9 cellular contexts compared by ENCODE assay signal in genomic region chr19:2329528-2329927, GRCh38. TPM values are rescaled to one million over a fixed set of nuclear protein-coding genes. Genes with fewer than 3 reads are reported as not detected.
A peak's percentile ranks its signal among the peaks of the same experiment; 100 is the strongest.
DNase-seq lines count a peak whose midpoint lies in the region; FAIRE-seq and TF ChIP-seq lines count a peak whose summit lies in the region.
"Had no signal": no experiment of that assay in that cellular context is flagged by ENCODE, and none has a peak within 500 bp of the region (broad histone marks: within the 10 kb centered on the region; RNA-seq: fewer than 3 reads in every experiment).

No MANE protein-coding gene starts in this region.

- no peak overlapping the region for H3K27ac ChIP-seq in SJSA1
- H3K27ac ChIP-seq in small intestine (ENCODE audit: low read depth in 1 of 2, low read length in 1 of 2): peak overlapping the region; percentile 92 to 96

- H3K4me3 ChIP-seq in SJSA1 (peak overlapping the region; percentile 96), foreskin fibroblast (ENCODE audit: low read depth in 1 of 2, low read length in 2 of 2) (peak overlapping the region; percentile 82 to 97), small intestine (ENCODE audit: low read depth in 1 of 2, low read length in 2 of 2) (peak overlapping the region; percentile 92 to 94)

- peaks cover 13% of the 10 kb centered on the region for H3K4me1 ChIP-seq in SJSA1 (replicated peaks)
- H3K4me1 ChIP-seq in small intestine (ENCODE audit: control insufficient read depth in 2 of 2, insufficient read depth in 1 of 2, low read depth in 1 of 2, low read length in 1 of 2): peaks cover 2 to 5% of the 10 kb centered on the region in 2 donors

- no peaks in the 10 kb centered on the region for H3K9me3 ChIP-seq in SJSA1 (replicated peaks)
- H3K9me3 ChIP-seq in small intestine (ENCODE audit: control insufficient read depth, low read depth): no peaks in the 10 kb centered on the region

- DNase-seq in DMS53 (lab: John Stamatoyannopoulos, UW) (peak; percentile 52), DMS53 treated with DMSO at 0.1 percent for 48 hours (lab: John Stamatoyannopoulos, UW; ENCODE audit: unreplicated experiment) (no peak), SJSA1 (ENCODE audit: low read depth in 1 of 2, low spot score in 2 of 2) (no peak), foreskin fibroblast (no peak), small intestine (peak; percentile 40), NCI-H526 treated with DMSO at 0.1 percent for 48 hours (lab: John Stamatoyannopoulos, UW) (no peak), H54 (ENCODE audit: insufficient read length, low spot score) (no peak), NCI-H2171 (lab: John Stamatoyannopoulos, UW) (no peak)

- H3K36me3 ChIP-seq in SJSA1 (peaks cover 35% of the 10 kb centered on the region), small intestine (ENCODE audit: control insufficient read depth in 2 of 2, insufficient read depth in 2 of 2, low read length in 2 of 2) (peaks cover 0 to 3% of the 10 kb centered on the region in 2 donors)

- FAIRE-seq in small intestine (lab: Jason Lieb, UNC): no peak
- no peak for FAIRE-seq in H54 (lab: Jason Lieb, UNC)
- FAIRE-seq: A204.1 had no signal

- 16 to 45% (median 38%) methylated on average over 13 of the region's 13 CpGs for WGBS in small intestine, 3 donors

- TF ChIP-seq POLR2A in H54 (IDR thresholded peaks at IDR 0.05; ENCODE audit: low read depth, low read length): no peak

- no peak for TF ChIP-seq CTCF in foreskin fibroblast (IDR thresholded peaks at IDR 0.05; ENCODE audit: low read depth, low read length)

- H3K27me3 ChIP-seq in SJSA1 (replicated peaks) (no peaks in the 10 kb centered on the region), small intestine (ENCODE audit: control insufficient read depth in 2 of 2, insufficient read depth in 2 of 2, low read length in 2 of 2) (no peaks in the 10 kb centered on the region)

RNA-seq across cellular contexts. Expression of gene SPPL2B, which starts 1.0 kb away (rescaled TPM):
- total RNA-seq in SJSA1 (2014; rRNA removed; shearing (Covaris generic)): 32.2 and 45.2 TPM in 2 replicates
- polyA plus RNA-seq in small intestine: 10 to 100 TPM; 69.3 to 82.6 (median 73.8) TPM

RNA-seq across cellular contexts. Expression of gene LSM7, which starts 1.1 kb away (rescaled TPM):
- total RNA-seq in SJSA1 (2014; rRNA removed; shearing (Covaris generic)): 218 and 270 TPM in 2 replicates
- polyA plus RNA-seq in small intestine: 100 to 1,000 TPM; 233 to 471 (median 333) TPM

RNA-seq across cellular contexts. Expression of gene LINGO3, which starts 21.6 kb away (rescaled TPM):
- not detected in 2 replicates for total RNA-seq in SJSA1 (2014; rRNA removed; shearing (Covaris generic))
- under 1 TPM in 1 of 3 donors, not detected in 2; 0.13 TPM for polyA plus RNA-seq in small intestine

RNA-seq across cellular contexts. Expression of gene TMPRSS9, which starts 30.5 kb away (rescaled TPM):
- not detected in 2 replicates for total RNA-seq in SJSA1 (2014; rRNA removed; shearing (Covaris generic))
- under 1 TPM in 1 of 3 donors, not detected in 2; 0.54 TPM for polyA plus RNA-seq in small intestine

RNA-seq across cellular contexts. Expression of gene PEAK3, which starts 47.6 kb away (rescaled TPM):
- total RNA-seq in SJSA1 (2014; rRNA removed; shearing (Covaris generic)): not detected in 2 replicates
- under 1 TPM in 2 of 3 donors, not detected in 1; 0.46 to 0.54 TPM for polyA plus RNA-seq in small intestine

Comparison
In these comparisons a context has a peak if more than half of its experiments do, and no peak if none do; other contexts are left out.
1. DNase-seq: peak in DMS53 (single experiment) and small intestine (single experiment); none in DMS53 treated with DMSO at 0.1 percent for 48 hours (single experiment), SJSA1 (0 of 2), foreskin fibroblast (0 of 2), NCI-H526 treated with DMSO at 0.1 percent for 48 hours (single experiment), H54 (single experiment) and NCI-H2171 (single experiment).
2. Peak in every context shown above with its lines, with median percentiles within 50 percentile points of each other: H3K4me3 ChIP-seq.